In the genomic region with DNA sequence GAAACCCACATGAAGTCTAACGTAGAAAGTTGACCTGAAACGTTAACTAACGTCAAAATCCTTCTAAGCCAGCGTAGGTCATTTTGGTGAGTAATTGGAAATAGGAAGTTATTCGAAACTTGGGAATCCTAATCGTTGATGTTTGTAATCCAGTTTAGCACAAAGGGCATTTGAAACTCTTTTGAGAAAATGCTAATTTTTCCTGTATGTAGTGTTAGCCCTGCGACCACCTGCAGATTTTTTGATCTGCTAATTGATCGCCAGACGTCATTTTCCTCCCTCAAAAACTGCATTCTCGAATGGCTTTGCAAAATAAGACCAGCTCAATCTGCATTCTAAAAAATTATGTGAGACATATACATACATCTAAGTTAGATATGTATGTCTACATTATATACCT, we compare ENCODE assay signal across 14 cellular contexts. TPM values are rescaled to one million over a fixed set of nuclear protein-coding genes. Genes with fewer than 3 reads are reported as not detected.
DNase-seq lines count a peak whose midpoint lies in the region; ATAC-seq and TF ChIP-seq lines count a peak whose summit lies in the region.
"Had no signal": no experiment of that assay in that cellular context is flagged by ENCODE, and none has a peak within 500 bp of the region (broad histone marks: within the 10 kb centered on the region; RNA-seq: fewer than 3 reads in every experiment).

No MANE protein-coding gene starts in this region.

- no peak overlapping the region for H3K4me2 ChIP-seq in mammary epithelial cell (ENCODE audit: insufficient read depth, low read depth, low read length)

- H3K9me3 ChIP-seq in cardiac muscle cell (ENCODE audit: low read depth) (no peaks in the 10 kb centered on the region), body of pancreas (no peaks in the 10 kb centered on the region), uterus (no peaks in the 10 kb centered on the region), mammary epithelial cell (replicated peaks; ENCODE audit: insufficient read depth, low read length) (no peaks in the 10 kb centered on the region)
- H3K9me3 ChIP-seq: prostate gland, tibial nerve had no signal

- in situ Hi-C loops in mammary epithelial cell (cut with MboI; ENCODE audit: low sequenced_read_pairs in 2 of 2), result no loop called here

- H3K27ac Mint-ChIP-seq in immature natural killer cell (no peak overlapping the region), type B pancreatic cell (peak overlapping the region; percentile 82)
- H3K27ac Mint-ChIP-seq: CD4-positive, CD25-positive, alpha-beta regulatory T cell; stimulated activated effector memory CD8-positive, alpha-beta T cell treated with anti-CD3 and anti-CD28 coated beads, Interleukin-12 subunit alpha, Interleukin-12 subunit beta, amount 100 ng/mL, for 72 hours had no signal

- H3K4me1 Mint-ChIP-seq in immature natural killer cell, result peaks cover 16 to 23% of the 10 kb centered on the region in 2 donors
- H3K4me1 Mint-ChIP-seq in type B pancreatic cell (ENCODE audit: unreplicated experiment), result peaks cover 49% of the 10 kb centered on the region

- TF ChIP-seq POLR2A in body of pancreas (IDR thresholded peaks at IDR 0.05), result no peak
- no peak for TF ChIP-seq POLR2A in uterus (IDR thresholded peaks at IDR 0.05)

- H3K4me3 ChIP-seq in cardiac muscle cell (peak overlapping the region; percentile 79), body of pancreas (no peak overlapping the region), uterus (no peak overlapping the region), mammary epithelial cell (replicated peaks in 1 of 3; ENCODE audit: insufficient read depth in 1 of 3, low read depth in 2 of 3, low read length in 3 of 3) (no peak overlapping the region)

- no peak for ATAC-seq in left cardiac atrium
- ATAC-seq in body of pancreas, result no peak
- ATAC-seq: Right ventricle myocardium inferior had no signal

- no peaks in the 10 kb centered on the region for H3K79me2 ChIP-seq in mammary epithelial cell (ENCODE audit: insufficient read depth, low read length)

- TF ChIP-seq CTCF in cardiac muscle cell (IDR thresholded peaks at IDR 0.05; ENCODE audit: low read depth, low read length) (no peak), body of pancreas (IDR thresholded peaks at IDR 0.05) (no peak), type B pancreatic cell (conservative IDR thresholded peaks at IDR 0.05) (no peak), uterus (IDR thresholded peaks at IDR 0.05) (no peak), mammary epithelial cell (conservative IDR thresholded peaks at IDR 0.05 in 1 of 2, IDR thresholded peaks at IDR 0.05 in 1 of 2; ENCODE audit: extremely low read depth in 1 of 2, insufficient read depth in 1 of 2, low read depth in 1 of 2, low read length in 2 of 2) (no peak)

- H3K27me3 ChIP-seq in cardiac muscle cell, result no peaks in the 10 kb centered on the region
- H3K27me3 ChIP-seq in body of pancreas, result peaks cover 0 to 7% of the 10 kb centered on the region in 2 donors
- H3K27me3 ChIP-seq in uterus, result peaks cover 8 to 29% of the 10 kb centered on the region in 2 donors
- peaks cover 17% of the 10 kb centered on the region for H3K27me3 ChIP-seq in mammary epithelial cell (ENCODE audit: insufficient read depth, low read length)

- no peak overlapping the region for H2AFZ ChIP-seq in mammary epithelial cell (ENCODE audit: low read depth, low read length)

- dilution Hi-C loops in mammary epithelial cell (cut with HindIII; ENCODE audit: low sequenced_read_pairs), result loop anchor here (5.0 kb wide), 1 partner anchor 62 kb away; no protein-coding TSS in a partner anchor

- H3K36me3 Mint-ChIP-seq in immature natural killer cell, result no peaks in the 10 kb centered on the region
- H3K36me3 Mint-ChIP-seq in type B pancreatic cell, result no peaks in the 10 kb centered on the region
- H3K36me3 Mint-ChIP-seq: CD4-positive, CD25-positive, alpha-beta regulatory T cell; stimulated activated effector memory CD8-positive, alpha-beta T cell treated with anti-CD3 and anti-CD28 coated beads, Interleukin-12 subunit alpha, Interleukin-12 subunit beta, amount 100 ng/mL, for 72 hours had no signal

- no TSS peak for BruUV-seq in mammary epithelial cell (replicated peaks; lab: Mats Ljungman, UMichigan)

- 10 to 13% methylated on average over 10 of the region's 10 CpGs for WGBS in body of pancreas, 2 donors
- WGBS in mammary epithelial cell (ENCODE audit: low coverage, missing lambda C conversion rate), result 42% methylated on average over 10 of the region's 10 CpGs

- H3K27ac ChIP-seq in cardiac muscle cell (peak overlapping the region; percentile 57), body of pancreas (peak overlapping the region in 3 of 4 donors; percentile 68 to 80 (median 77)), uterus (no peak overlapping the region), mammary epithelial cell (ENCODE audit: insufficient read depth, low read depth, low read length) (no peak overlapping the region)
- H3K27ac ChIP-seq: 22Rv1, tibial nerve had no signal

- no peaks in the 10 kb centered on the region for H3K9me3 Mint-ChIP-seq in immature natural killer cell
- no peaks in the 10 kb centered on the region for H3K9me3 Mint-ChIP-seq in type B pancreatic cell
- H3K9me3 Mint-ChIP-seq: stimulated activated effector memory CD8-positive, alpha-beta T cell treated with anti-CD3 and anti-CD28 coated beads, Interleukin-12 subunit alpha, Interleukin-12 subunit beta, amount 100 ng/mL, for 72 hours had no signal

- H3K36me3 ChIP-seq in cardiac muscle cell (no peaks in the 10 kb centered on the region), body of pancreas (replicated peaks in 1 of 2; ENCODE audit: insufficient read depth in 1 of 2, low read depth in 2 of 2) (no peaks in the 10 kb centered on the region), uterus (no peaks in the 10 kb centered on the region), mammary epithelial cell (ENCODE audit: insufficient read depth, low read length) (no peaks in the 10 kb centered on the region)
- H3K36me3 ChIP-seq: prostate gland, tibial nerve had no signal

- intact Hi-C loops in left cardiac atrium (cut with DNase I) (no loop called here), body of pancreas (cut with DNase I) (no loop called here), uterus (cut with DNase I; ENCODE audit: low total_unique reads) (no loop called here), mammary epithelial cell (cut with micrococcal nuclease) (no loop called here)

- DNase-seq in cardiac muscle cell (ENCODE audit: low read depth in 1 of 2, low spot score in 1 of 2) (no peak), left cardiac atrium (no peak), body of pancreas (no peak), immature natural killer cell (no peak), type B pancreatic cell (ENCODE audit: extremely low spot score, unreplicated experiment) (no peak), uterus (no peak), mammary epithelial cell (no peak), activated gamma-delta T cell treated with Interleukin-2 at 50 U/mL for 16 hours (no peak)

- H3K4me3 Mint-ChIP-seq in immature natural killer cell (peak overlapping the region; percentile 77 to 87 (median 79)), type B pancreatic cell (peak overlapping the region; percentile 97)

- peaks cover 32% of the 10 kb centered on the region for H3K4me1 ChIP-seq in cardiac muscle cell (ENCODE audit: low read depth)
- H3K4me1 ChIP-seq in body of pancreas, result peaks cover 20% of the 10 kb centered on the region
- H3K4me1 ChIP-seq in uterus, result peaks cover 0 to 14% of the 10 kb centered on the region in 2 donors
- H3K4me1 ChIP-seq in mammary epithelial cell (ENCODE audit: insufficient read depth, low read length), result peaks cover 7% of the 10 kb centered on the region
- H3K4me1 ChIP-seq: prostate gland had no signal

- CTCF ChIA-PET in mammary epithelial cell (lab: Charles Lee; ENCODE audit: low non-redundant PET), result interaction anchor here (1.0 kb wide), 1 partner anchor 185 kb away, joined by 10 read pairs; no protein-coding TSS in a partner anchor

- no peak overlapping the region for H3K9ac ChIP-seq in mammary epithelial cell (ENCODE audit: insufficient read depth, low read length)

- H4K20me1 ChIP-seq in mammary epithelial cell (ENCODE audit: insufficient read depth, low read length), result no peaks in the 10 kb centered on the region

- peaks cover 11 to 17% (median 15%) of the 10 kb centered on the region in 3 donors for H3K27me3 Mint-ChIP-seq in immature natural killer cell (ENCODE audit: low read depth in 3 of 3)
- H3K27me3 Mint-ChIP-seq in type B pancreatic cell, result peaks cover 5% of the 10 kb centered on the region

RNA-seq across cellular contexts. Expression of a gene that starts 2.7 kb away (rescaled TPM):
- total RNA-seq in cardiac muscle cell, result 22.2 and 49.5 TPM in 2 replicates
- 13.6 and 24.0 TPM in 2 replicates for polyA plus RNA-seq in cardiac muscle cell
- total RNA-seq in left cardiac atrium, result under 1 TPM; 0.09 to 0.13 TPM
- 1 to 10 TPM; 1.6 to 5.9 TPM for total RNA-seq in body of pancreas
- polyA plus RNA-seq in immature natural killer cell, result under 1 TPM in 1 of 3 donors, not detected in 2; 0.08 TPM
- total RNA-seq in type B pancreatic cell (ENCODE audit: low replicate concordance), result 12.6 and 32.5 TPM in 2 replicates
- total RNA-seq in uterus, result under 1 TPM in 2 of 4 donors, not detected in 2; 0.09 to 0.55 TPM
- under 1 TPM; under 0.01 to 0.21 TPM for total RNA-seq in mammary epithelial cell
- not detected for polyA plus RNA-seq in mammary epithelial cell
- polyA minus RNA-seq in mammary epithelial cell, result not detected
- total RNA-seq: CD4-positive, CD25-positive, alpha-beta regulatory T cell had no signal
- polyA plus RNA-seq: CD4-positive, CD25-positive, alpha-beta regulatory T cell had no signal

RNA-seq across cellular contexts. Expression of a gene that starts 31.4 kb away (rescaled TPM):
- total RNA-seq in cardiac muscle cell (15.2 and 16.9 TPM in 2 replicates), left cardiac atrium (10 to 100 TPM; 27.6 to 28.0 TPM), body of pancreas (10 to 100 TPM; 16.8 to 24.6 TPM), type B pancreatic cell (ENCODE audit: low replicate concordance) (43.5 and 55.8 TPM in 2 replicates), uterus (10 to 100 TPM; 15.1 to 50.8 (median 30.0) TPM), mammary epithelial cell (10 to 100 TPM in 1 of 2 donors, 1 to 10 TPM in 1; 9.5 to 37.0 TPM)
- polyA plus RNA-seq in cardiac muscle cell (11.3 and 13.2 TPM in 2 replicates), immature natural killer cell (1 to 10 TPM in 2 of 3 donors, under 1 TPM in 1; 0.82 to 2.8 (median 1.2) TPM), mammary epithelial cell (2.2 TPM)
- 6.0 TPM for polyA minus RNA-seq in mammary epithelial cell

Comparison
In these comparisons a context has a peak if more than half of its experiments do, and no peak if none do; other contexts are left out.
1. H3K27ac ChIP-seq: peak in cardiac muscle cell (single experiment) and body of pancreas (3 of 4); none in uterus (0 of 2) and mammary epithelial cell (single experiment).